ENCODE assay signal across 8 cellular contexts in the genomic region with DNA sequence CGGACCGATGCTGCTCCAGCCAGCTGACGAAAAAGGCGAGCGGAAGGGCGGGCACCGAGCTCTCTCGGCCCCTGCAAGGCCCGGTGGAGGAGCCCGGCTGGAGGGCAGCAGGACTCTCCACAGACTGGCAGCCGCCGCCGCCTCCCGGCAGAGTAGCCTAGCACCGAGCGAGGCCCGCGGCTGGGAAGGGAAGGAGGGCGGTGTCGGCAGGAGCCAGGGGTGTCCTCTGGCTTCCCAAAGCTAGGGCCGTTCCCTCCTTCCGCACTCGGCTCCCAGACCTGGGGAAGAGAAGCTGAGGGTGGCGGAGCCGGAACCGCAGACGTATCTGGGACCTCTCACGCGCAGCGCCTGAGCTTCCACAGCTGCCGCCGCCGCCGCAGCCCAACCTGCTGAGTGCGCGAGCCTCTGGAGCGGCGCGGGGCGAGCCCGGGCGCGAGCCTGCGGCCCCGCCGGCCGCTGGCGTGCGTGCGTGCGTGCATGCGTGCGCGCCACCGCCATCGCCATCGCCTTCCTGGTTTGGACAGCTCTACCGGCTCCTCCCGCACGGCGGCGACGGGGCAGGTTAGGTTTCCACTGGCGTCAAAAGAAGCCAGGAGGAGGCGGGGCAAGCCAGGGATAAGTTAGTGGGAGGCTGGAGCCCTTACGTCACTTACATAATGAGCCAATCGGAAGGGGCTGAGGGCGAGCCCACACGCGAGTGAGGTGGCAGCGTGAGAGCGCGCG. TPM values are rescaled to one million over a fixed set of nuclear protein-coding genes. Genes with fewer than 3 reads are reported as not detected.
DNase-seq lines count a peak whose midpoint lies in the region; ATAC-seq and TF ChIP-seq lines count a peak whose summit lies in the region.

A gene (minus strand): TSS at position 395 of the 723 bp plus-strand sequence. CDS start 439 bp downstream, outside the sequence.

- ATAC-seq in GM19351 (IDR thresholded peaks at IDR 0.05; ENCODE audit: unreplicated experiment) = peak; percentile 90
- ATAC-seq in HG03521 (IDR thresholded peaks at IDR 0.05; ENCODE audit: unreplicated experiment) = peak; percentile 93

- H3K27me3 Mint-ChIP-seq in CD14-positive monocyte (ENCODE audit: low read depth in 3 of 3) = peaks cover 0 to 7% (median 3%) of the 10 kb centered on the region in 3 donors
- peaks cover 6% of the 10 kb centered on the region for H3K27me3 Mint-ChIP-seq in activated CD4-positive, alpha-beta T cell treated with anti-CD3 and anti-CD28 coated beads, Interleukin-2, amount 10 ng/mL, durations not matched to agents 7 days and 5 days

- peaks cover 30% of the 10 kb centered on the region for H3K4me1 Mint-ChIP-seq in CD14-positive monocyte
- peaks cover 30% of the 10 kb centered on the region for H3K4me1 Mint-ChIP-seq in activated CD4-positive, alpha-beta T cell treated with anti-CD3 and anti-CD28 coated beads, Interleukin-2, amount 10 ng/mL, durations not matched to agents 7 days and 5 days

- H3K4me3 Mint-ChIP-seq in CD14-positive monocyte = peak within 1 kb of the TSS; percentile 96 to 98
- H3K4me3 Mint-ChIP-seq in activated CD4-positive, alpha-beta T cell treated with anti-CD3 and anti-CD28 coated beads, Interleukin-2, amount 10 ng/mL, durations not matched to agents 7 days and 5 days = peak within 1 kb of the TSS; percentile 86

- CTCF ChIA-PET in activated CD4-positive, alpha-beta T cell treated with anti-CD3 and anti-CD28 coated beads, Interleukin-2, amount 10 ng/mL, durations not matched to agents 7 days and 5 days (lab: Charles Lee) = interaction anchor here (0.9 to 8.7 kb wide), 6 partner anchors 17 to 171 kb away, joined by 3 to 70 read pairs (median 4); a partner anchor contains a TSS

- TF ChIP-seq CTCF in CD14-positive monocyte (IDR thresholded peaks at IDR 0.05) = no peak

- peaks cover 0 to 3% of the 10 kb centered on the region in 2 donors for H3K36me3 Mint-ChIP-seq in CD14-positive monocyte
- peaks cover 13% of the 10 kb centered on the region for H3K36me3 Mint-ChIP-seq in activated CD4-positive, alpha-beta T cell treated with anti-CD3 and anti-CD28 coated beads, Interleukin-2, amount 10 ng/mL, durations not matched to agents 7 days and 5 days (ENCODE audit: low read depth)

- POLR2A ChIA-PET in activated CD4-positive, alpha-beta T cell treated with anti-CD3 and anti-CD28 coated beads, Interleukin-2, amount 10 ng/mL, durations not matched to agents 7 days and 5 days (lab: Charles Lee) = interaction anchor here (0.8 to 2.6 kb wide), 3 partner anchors 17 to 27 kb away, joined by 4 to 12 read pairs (median 6); a partner anchor contains a TSS

- peak within 1 kb of the TSS; percentile 76 to 92 (median 89) for H3K27ac Mint-ChIP-seq in CD14-positive monocyte
- H3K27ac Mint-ChIP-seq in activated CD4-positive, alpha-beta T cell treated with anti-CD3 and anti-CD28 coated beads, Interleukin-2, amount 10 ng/mL, durations not matched to agents 7 days and 5 days = peak within 1 kb of the TSS; percentile 91

- H3K9me3 Mint-ChIP-seq in CD14-positive monocyte = peaks cover 0 to 4% (median 0%) of the 10 kb centered on the region in 7 donors
- H3K9me3 Mint-ChIP-seq in activated CD4-positive, alpha-beta T cell treated with anti-CD3 and anti-CD28 coated beads, Interleukin-2, amount 10 ng/mL, durations not matched to agents 7 days and 5 days = no peaks in the 10 kb centered on the region

- intact Hi-C loops in CD14-positive monocyte (cut with micrococcal nuclease) = loop anchor here (1.0 kb wide), 1 partner anchor 18 kb away; no protein-coding TSS in a partner anchor

- DNase-seq in CD14-positive monocyte (ENCODE audit: low spot score) (peak; percentile 100), NCI-H69 (lab: John Stamatoyannopoulos, UW) (peak; percentile 100), cortex of kidney (lab: John Stamatoyannopoulos, UW) (peak; percentile 98), left kidney (ENCODE audit: low read depth, low spot score) (peak; percentile 100)
- peak; percentile 100 for DNase-seq in activated CD4-positive, alpha-beta T cell treated with anti-CD3 and anti-CD28 coated beads, Interleukin-2, amount 10 ng/mL, durations not matched to agents 7 days and 5 days
- DNase-seq in stimulated activated CD4-positive, alpha-beta T cell treated with anti-CD3 and anti-CD28 coated beads, Interleukin-2, amount 100 ng/mL, for 24 hours = peak; percentile 99

RNA-seq across cellular contexts. Expression of the gene that starts here (rescaled TPM):
- 10 to 100 TPM; 78.6 to 91.3 TPM for polyA plus RNA-seq in CD14-positive monocyte
- total RNA-seq in activated CD4-positive, alpha-beta T cell treated with anti-CD3 and anti-CD28 coated beads, Interleukin-2, amount 10 ng/mL, durations not matched to agents 7 days and 5 days = 10 to 100 TPM; 82.1 to 83.8 TPM

Comparison
In these comparisons a context has a peak if more than half of its experiments do, and no peak if none do; other contexts are left out.
1. Peak in every context shown above with its lines: DNase-seq and ATAC-seq.